ENCODE assay signal across 11 cellular contexts in the genomic region with DNA sequence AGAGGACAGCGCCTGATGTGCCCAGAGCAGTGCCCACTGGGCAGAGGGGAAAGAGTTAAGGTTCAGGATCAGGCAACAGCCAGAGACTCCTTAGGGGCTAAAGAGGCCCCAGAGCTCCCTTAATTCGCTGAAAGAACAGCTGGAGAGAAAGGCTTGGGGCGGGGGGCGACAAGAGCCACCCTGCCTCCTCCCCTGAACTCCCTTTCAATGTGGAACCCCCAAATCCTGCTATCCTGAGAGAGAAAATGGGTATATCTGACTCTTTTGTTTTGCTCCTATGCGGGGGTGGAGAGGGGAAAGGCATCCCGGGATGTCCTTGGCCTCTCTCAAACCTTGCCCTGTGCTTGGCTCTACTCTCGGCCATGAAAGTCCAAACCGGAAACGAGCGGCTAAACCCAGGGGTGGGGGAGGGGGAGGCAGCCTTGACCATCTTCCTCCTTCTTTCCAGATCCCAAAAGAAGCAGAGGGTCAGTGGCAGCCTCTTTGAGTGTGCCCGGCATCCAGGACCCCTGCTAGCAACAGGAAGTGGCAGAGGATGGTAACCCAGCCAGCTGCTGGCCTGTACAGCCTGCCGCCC. TPM values are rescaled to one million over a fixed set of nuclear protein-coding genes. Genes with fewer than 3 reads are reported as not detected.
DNase-seq lines count a peak whose midpoint lies in the region; ATAC-seq, FAIRE-seq and TF ChIP-seq lines count a peak whose summit lies in the region.
"Had no signal": no experiment of that assay in that cellular context is flagged by ENCODE, and none has a peak within 500 bp of the region (broad histone marks: within the 10 kb centered on the region; RNA-seq: fewer than 3 reads in every experiment).

No MANE protein-coding gene starts in this region.

- H3K9me3 Mint-ChIP-seq in activated CD4-positive, alpha-beta memory T cell treated with anti-CD3 and anti-CD28 coated beads, Interleukin-2, amount 10 ng/mL, durations not matched to agents 7 days and 5 days = no peaks in the 10 kb centered on the region

- H3K4me2 ChIP-seq in OCI-LY7 (ENCODE audit: low read length) = peak overlapping the region; percentile 24; the same call in 1 of the 2 replicates

- no peaks in the 10 kb centered on the region for H3K27me3 ChIP-seq in cardiac muscle cell
- no peaks in the 10 kb centered on the region for H3K27me3 ChIP-seq in pancreas

- H3K4me1 Mint-ChIP-seq in activated CD4-positive, alpha-beta memory T cell treated with anti-CD3 and anti-CD28 coated beads, Interleukin-2, amount 10 ng/mL, durations not matched to agents 7 days and 5 days = peaks cover 42% of the 10 kb centered on the region

- no peaks in the 10 kb centered on the region for H3K27me3 Mint-ChIP-seq in activated CD4-positive, alpha-beta memory T cell treated with anti-CD3 and anti-CD28 coated beads, Interleukin-2, amount 10 ng/mL, durations not matched to agents 7 days and 5 days

- no peak overlapping the region for H2AFZ ChIP-seq in OCI-LY7 (ENCODE audit: low read length)

- BruUV-seq in OCI-LY7 (replicated peaks; lab: Mats Ljungman, UMichigan) = no TSS peak

- no peaks in the 10 kb centered on the region; the same call in 1 of the 2 replicates for H3K79me2 ChIP-seq in OCI-LY7 (ENCODE audit: insufficient read depth, low read depth, low read length)

- H3K27ac ChIP-seq in OCI-LY7 (ENCODE audit: low read depth, low read length, poor library complexity, severe bottlenecking) (no peak overlapping the region), cardiac muscle cell (peak overlapping the region; percentile 62), pancreas (peak overlapping the region; percentile 2 to 23 (median 10))

- ATAC-seq in pancreas = no peak
- no peak for ATAC-seq in GM19324 (IDR thresholded peaks at IDR 0.05; ENCODE audit: low FRiP score, unreplicated experiment)
- no peak for ATAC-seq in HG02870 (IDR thresholded peaks at IDR 0.05; ENCODE audit: unreplicated experiment)
- no peak for ATAC-seq in HG03139 (IDR thresholded peaks at IDR 0.05; ENCODE audit: unreplicated experiment)
- ATAC-seq: SK-N-SH treated with all-trans-retinoic acid at 6 μM for 48 hours had no signal

- 34 to 35% methylated on average over 11 to 12 of the region's 12 CpGs for WGBS in pancreas, 2 donors

- H3K36me3 Mint-ChIP-seq in activated CD4-positive, alpha-beta memory T cell treated with anti-CD3 and anti-CD28 coated beads, Interleukin-2, amount 10 ng/mL, durations not matched to agents 7 days and 5 days (ENCODE audit: low read depth) = no peaks in the 10 kb centered on the region

- POLR2A ChIA-PET in OCI-LY7 (lab: Charles Lee) = no interaction called here
- POLR2A ChIA-PET in activated CD4-positive, alpha-beta memory T cell treated with anti-CD3 and anti-CD28 coated beads, Interleukin-2, amount 10 ng/mL, durations not matched to agents 7 days and 5 days (lab: Charles Lee) = interaction anchor here (1.2 kb wide), 1 partner anchor 23 kb away, joined by 4 read pairs; the partner anchor contains the start of gene ASF1B

- H3K9me3 ChIP-seq in OCI-LY7 (ENCODE audit: low read length) = no peaks in the 10 kb centered on the region
- H3K9me3 ChIP-seq in cardiac muscle cell (ENCODE audit: low read depth) = no peaks in the 10 kb centered on the region
- H3K9me3 ChIP-seq in pancreas = no peaks in the 10 kb centered on the region

- H3K36me3 ChIP-seq in OCI-LY7 (ENCODE audit: insufficient read depth, low read length) = no peaks in the 10 kb centered on the region
- H3K36me3 ChIP-seq in cardiac muscle cell = no peaks in the 10 kb centered on the region
- no peaks in the 10 kb centered on the region for H3K36me3 ChIP-seq in pancreas

- peak; percentile 52 for DNase-seq in AG08395 (ENCODE audit: low spot score)
- DNase-seq in OCI-LY7 (ENCODE audit: low spot score) = no peak
- DNase-seq in cardiac muscle cell (ENCODE audit: low read depth in 1 of 2, low spot score in 1 of 2) = peak in 1 of 2 donors; percentile 53
- DNase-seq in pancreas = peak in 1 of 6 donors; percentile 31
- DNase-seq in activated CD4-positive, alpha-beta memory T cell treated with anti-CD3 and anti-CD28 coated beads, Interleukin-2, amount 10 ng/mL, durations not matched to agents 7 days and 5 days = no peak

- H3K4me3 ChIP-seq in OCI-LY7 (ENCODE audit: low read depth, low read length, poor library complexity, severe bottlenecking) (no peak overlapping the region), cardiac muscle cell (no peak overlapping the region), pancreas (no peak overlapping the region)

- no peak for TF ChIP-seq CTCF in OCI-LY7 (conservative IDR thresholded peaks at IDR 0.05; ENCODE audit: low read length)
- no peak for TF ChIP-seq CTCF in cardiac muscle cell (IDR thresholded peaks at IDR 0.05; ENCODE audit: low read depth, low read length)
- TF ChIP-seq CTCF in pancreas (IDR thresholded peaks at IDR 0.05) = no peak

- intact Hi-C loops in OCI-LY7 (cut with micrococcal nuclease; ENCODE audit: unreplicated experiment) (no loop called here), pancreas (cut with DNase I) (no loop called here)

- no peak overlapping the region for H3K27ac Mint-ChIP-seq in activated CD4-positive, alpha-beta memory T cell treated with anti-CD3 and anti-CD28 coated beads, Interleukin-2, amount 10 ng/mL, durations not matched to agents 7 days and 5 days

- H3K4me1 ChIP-seq in OCI-LY7 (ENCODE audit: insufficient read depth, low read length, poor library complexity, severe bottlenecking) (peaks cover 24% of the 10 kb centered on the region), cardiac muscle cell (ENCODE audit: low read depth) (peaks cover 30% of the 10 kb centered on the region), pancreas (peaks cover 14 to 29% (median 16%) of the 10 kb centered on the region in 3 donors)

- FAIRE-seq in pancreas (lab: Jason Lieb, UNC) = no peak
- FAIRE-seq: endometrium, GM18507 had no signal

- no peaks in the 10 kb centered on the region for H4K20me1 ChIP-seq in OCI-LY7 (ENCODE audit: insufficient read depth, low read length)

- H3K4me3 Mint-ChIP-seq in activated CD4-positive, alpha-beta memory T cell treated with anti-CD3 and anti-CD28 coated beads, Interleukin-2, amount 10 ng/mL, durations not matched to agents 7 days and 5 days = no peak overlapping the region

- CTCF ChIA-PET in OCI-LY7 (lab: Charles Lee; ENCODE audit: unreplicated experiment) = no interaction called here
- CTCF ChIA-PET in activated CD4-positive, alpha-beta memory T cell treated with anti-CD3 and anti-CD28 coated beads, Interleukin-2, amount 10 ng/mL, durations not matched to agents 7 days and 5 days (lab: Charles Lee) = interaction anchor here (0.5 to 1.2 kb wide), 4 partner anchors 23 to 1386 kb away, joined by 3 to 4 read pairs (median 3); partner anchors contain the start of gene ASF1B

- no peaks in the 10 kb centered on the region for H3K9me2 ChIP-seq in OCI-LY7 (ENCODE audit: insufficient read depth, low read length)

RNA-seq across cellular contexts. Expression of gene PRKACA, which starts 4.7 kb away (rescaled TPM):
- total RNA-seq in OCI-LY7 (2014; rRNA removed; shearing (Covaris generic)) = 18.0 and 21.1 TPM in 2 replicates
- total RNA-seq in OCI-LY7 (2022) (62.0 and 63.7 TPM in 2 replicates), cardiac muscle cell (95.2 and 126 TPM in 2 replicates), pancreas (10 to 100 TPM; 25.3 to 42.9 (median 35.5) TPM)
- polyA plus RNA-seq in cardiac muscle cell (30.6 and 33.5 TPM in 2 replicates), pancreas (10 to 100 TPM; 27.5 to 28.2 TPM)
- total RNA-seq in activated CD4-positive, alpha-beta memory T cell treated with anti-CD3 and anti-CD28 coated beads, Interleukin-2, amount 10 ng/mL, durations not matched to agents 7 days and 5 days = 10 to 100 TPM; 48.1 to 49.8 TPM

RNA-seq across cellular contexts. Expression of gene SAMD1, which starts 22.3 kb away (rescaled TPM):
- total RNA-seq in OCI-LY7 (2014; rRNA removed; shearing (Covaris generic)) = 116 and 128 TPM in 2 replicates
- total RNA-seq in OCI-LY7 (2022) (124 and 128 TPM in 2 replicates), cardiac muscle cell (112 and 158 TPM in 2 replicates), pancreas (10 to 100 TPM in 4 of 6 donors, 1 to 10 TPM in 2; 7.9 to 24.3 (median 15.1) TPM)
- polyA plus RNA-seq in cardiac muscle cell (130 and 136 TPM in 2 replicates), pancreas (10 to 100 TPM; 17.2 TPM)
- 10 to 100 TPM; 63.4 to 64.6 TPM for total RNA-seq in activated CD4-positive, alpha-beta memory T cell treated with anti-CD3 and anti-CD28 coated beads, Interleukin-2, amount 10 ng/mL, durations not matched to agents 7 days and 5 days

RNA-seq across cellular contexts. Expression of gene ASF1B, which starts 23.5 kb away (rescaled TPM):
- total RNA-seq in OCI-LY7 (2014; rRNA removed; shearing (Covaris generic)) = 115 and 202 TPM in 2 replicates
- total RNA-seq in OCI-LY7 (2022) = 139 and 143 TPM in 2 replicates
- total RNA-seq in cardiac muscle cell = 19.1 and 21.8 TPM in 2 replicates
- polyA plus RNA-seq in cardiac muscle cell = 27.5 and 30.7 TPM in 2 replicates
- 1 to 10 TPM in 2 of 6 donors, under 1 TPM in 4; 0.14 to 1.1 (median 0.41) TPM for total RNA-seq in pancreas
- polyA plus RNA-seq in pancreas = under 1 TPM; 0.30 to 0.70 TPM
- 10 to 100 TPM; 93.5 to 94.8 TPM for total RNA-seq in activated CD4-positive, alpha-beta memory T cell treated with anti-CD3 and anti-CD28 coated beads, Interleukin-2, amount 10 ng/mL, durations not matched to agents 7 days and 5 days

RNA-seq across cellular contexts. Expression of gene C19orf67, which starts 27.3 kb away (rescaled TPM):
- total RNA-seq in OCI-LY7 (2014; rRNA removed; shearing (Covaris generic)) = 1.0 and 2.6 TPM in 2 replicates
- total RNA-seq in OCI-LY7 (2022) (0.55 and 1.4 TPM in 2 replicates), cardiac muscle cell (3.6 and 14.2 TPM in 2 replicates), pancreas (not detected)
- polyA plus RNA-seq in cardiac muscle cell (4.1 and 7.5 TPM in 2 replicates), pancreas (not detected)
- under 1 TPM in 1 of 2 experiments, not detected in 1; 0.35 TPM for total RNA-seq in activated CD4-positive, alpha-beta memory T cell treated with anti-CD3 and anti-CD28 coated beads, Interleukin-2, amount 10 ng/mL, durations not matched to agents 7 days and 5 days

RNA-seq across cellular contexts. Expression of gene MISP3, which starts 40.3 kb away (rescaled TPM):
- total RNA-seq in OCI-LY7 (2014; rRNA removed; shearing (Covaris generic)) = 3.3 and 6.4 TPM in 2 replicates
- 3.9 TPM in 2 replicates for total RNA-seq in OCI-LY7 (2022)
- total RNA-seq in cardiac muscle cell = 16.0 and 19.4 TPM in 2 replicates
- 23.2 and 25.6 TPM in 2 replicates for polyA plus RNA-seq in cardiac muscle cell
- 1 to 10 TPM; 6.4 to 9.4 (median 7.4) TPM for total RNA-seq in pancreas
- polyA plus RNA-seq in pancreas = 10 to 100 TPM; 13.3 to 21.4 TPM
- total RNA-seq in activated CD4-positive, alpha-beta memory T cell treated with anti-CD3 and anti-CD28 coated beads, Interleukin-2, amount 10 ng/mL, durations not matched to agents 7 days and 5 days = 1 to 10 TPM; 3.2 to 3.5 TPM
